8 cellular contexts compared by ENCODE assay signal in genomic region chr5:35803221-35803651, GRCh38. TPM values are rescaled to one million over a fixed set of nuclear protein-coding genes. Genes with fewer than 3 reads are reported as not detected.
DNase-seq lines count a peak whose midpoint lies in the region; ATAC-seq and TF ChIP-seq lines count a peak whose summit lies in the region.

No MANE protein-coding gene starts in this region.

- intact Hi-C loops in MCF 10A (cut with micrococcal nuclease) = no loop called here
- intact Hi-C loops in breast epithelium (cut with DNase I; ENCODE audit: low total_unique reads) = no loop called here

- CTCF ChIA-PET in MCF 10A (lab: Yijun Ruan, JAX) = interaction anchor here (0.8 kb wide), 1 partner anchor 716 kb away, joined by 3 read pairs; no protein-coding TSS in a partner anchor

- TF ChIP-seq POLR2A in breast epithelium (IDR thresholded peaks at IDR 0.05) = no peak

- no peaks in the 10 kb centered on the region for H3K9me3 ChIP-seq in breast epithelium
- no peaks in the 10 kb centered on the region for H3K9me3 ChIP-seq in fibroblast of lung (ENCODE audit: control insufficient read depth, insufficient read depth, low read depth, low read length)

- no peaks in the 10 kb centered on the region for H3K9me3 Mint-ChIP-seq in MCF 10A (ENCODE audit: unreplicated experiment)
- no peaks in the 10 kb centered on the region for H3K9me3 Mint-ChIP-seq in stimulated activated naive B cell treated with anti-CD40 and anti-IgM and Interleukin-4, amounts not matched to agents 10 μg/mL and 1 μg/mL and 100 μg/mL, for 72 hours

- H3K9ac ChIP-seq in fibroblast of lung (ENCODE audit: insufficient read depth, low read length) = no peak overlapping the region

- ATAC-seq in GM19023 (IDR thresholded peaks at IDR 0.05; ENCODE audit: unreplicated experiment) = no peak
- no peak for ATAC-seq in stimulated activated naive B cell treated with anti-CD40 and anti-IgM and Interleukin-4, amounts not matched to agents 10 μg/mL and 1 μg/mL and 100 μg/mL, for 72 hours (replicated peaks)
- no peak for ATAC-seq in HG03159 (IDR thresholded peaks at IDR 0.05; ENCODE audit: unreplicated experiment)

- H3K36me3 ChIP-seq in breast epithelium (no peaks in the 10 kb centered on the region), fibroblast of lung (ENCODE audit: control insufficient read depth, insufficient read depth, low read length) (no peaks in the 10 kb centered on the region)

- H3K4me1 ChIP-seq in breast epithelium = peaks cover 0 to 3% of the 10 kb centered on the region in 2 donors
- H3K4me1 ChIP-seq in fibroblast of lung (ENCODE audit: control insufficient read depth, extremely low read depth, insufficient read depth, low read length) = peaks cover 5% of the 10 kb centered on the region

- DNase-seq in MCF 10A (ENCODE audit: unreplicated experiment) (no peak), breast epithelium (ENCODE audit: low spot score in 2 of 2) (no peak), SK-MEL-5 (ENCODE audit: low read depth, low spot score) (peak; percentile 18), fibroblast of lung (ENCODE audit: low read depth in 2 of 2) (peak; percentile 66 to 69), occipital lobe (lab: John Stamatoyannopoulos, UW) (peak; percentile 79)
- DNase-seq in stimulated activated naive B cell treated with anti-CD40 and anti-IgM and Interleukin-4, amounts not matched to agents 10 μg/mL and 1 μg/mL and 100 μg/mL, for 72 hours = no peak

- H3K27me3 Mint-ChIP-seq in MCF 10A (ENCODE audit: insufficient read depth, unreplicated experiment) = no peaks in the 10 kb centered on the region
- no peaks in the 10 kb centered on the region for H3K27me3 Mint-ChIP-seq in stimulated activated naive B cell treated with anti-CD40 and anti-IgM and Interleukin-4, amounts not matched to agents 10 μg/mL and 1 μg/mL and 100 μg/mL, for 72 hours

- no peaks in the 10 kb centered on the region for H3K36me3 Mint-ChIP-seq in MCF 10A (ENCODE audit: insufficient read depth, unreplicated experiment)
- H3K36me3 Mint-ChIP-seq in stimulated activated naive B cell treated with anti-CD40 and anti-IgM and Interleukin-4, amounts not matched to agents 10 μg/mL and 1 μg/mL and 100 μg/mL, for 72 hours = no peaks in the 10 kb centered on the region

- H3K27ac Mint-ChIP-seq in MCF 10A (ENCODE audit: low read depth, unreplicated experiment) = peak overlapping the region; percentile 52
- H3K27ac Mint-ChIP-seq in stimulated activated naive B cell treated with anti-CD40 and anti-IgM and Interleukin-4, amounts not matched to agents 10 μg/mL and 1 μg/mL and 100 μg/mL, for 72 hours = no peak overlapping the region

- no peaks in the 10 kb centered on the region for H3K27me3 ChIP-seq in breast epithelium
- no peaks in the 10 kb centered on the region for H3K27me3 ChIP-seq in fibroblast of lung (ENCODE audit: control insufficient read depth, insufficient read depth, low read length)

- no TSS peak for BruUV-seq in MCF 10A (replicated peaks; lab: Mats Ljungman, UMichigan)

- H4K20me1 ChIP-seq in fibroblast of lung (ENCODE audit: control insufficient read depth, extremely low read depth, insufficient read depth, low read length) = no peaks in the 10 kb centered on the region

- POLR2A ChIA-PET in MCF 10A (lab: Yijun Ruan, JAX) = no interaction called here

- H3K27ac ChIP-seq in breast epithelium (no peak overlapping the region), fibroblast of lung (ENCODE audit: insufficient read depth, low read length) (no peak overlapping the region)

- H3K4me2 ChIP-seq in fibroblast of lung (ENCODE audit: extremely low read depth, insufficient read depth, low read length) = no peak overlapping the region

- peak overlapping the region; percentile 84 for H2AFZ ChIP-seq in fibroblast of lung (ENCODE audit: low read length)

- H3K4me3 Mint-ChIP-seq in MCF 10A (ENCODE audit: unreplicated experiment) = no peak overlapping the region
- H3K4me3 Mint-ChIP-seq in stimulated activated naive B cell treated with anti-CD40 and anti-IgM and Interleukin-4, amounts not matched to agents 10 μg/mL and 1 μg/mL and 100 μg/mL, for 72 hours = no peak overlapping the region

- H3K4me3 ChIP-seq in breast epithelium (no peak overlapping the region), fibroblast of lung (replicated peaks in 1 of 4; ENCODE audit: control extremely low read depth in 1 of 4, insufficient read depth in 1 of 4, low read depth in 3 of 4, low read length in 4 of 4) (no peak overlapping the region)

- in situ Hi-C loops in SK-MEL-5 (cut with HindIII; ENCODE audit: low pct_unique_long_range_greater_than_20kb, low sequenced_read_pairs) = no loop called here

- H3K4me1 Mint-ChIP-seq in MCF 10A (ENCODE audit: insufficient read depth, unreplicated experiment) = no peaks in the 10 kb centered on the region
- peaks cover 7 to 9% of the 10 kb centered on the region in 2 donors for H3K4me1 Mint-ChIP-seq in stimulated activated naive B cell treated with anti-CD40 and anti-IgM and Interleukin-4, amounts not matched to agents 10 μg/mL and 1 μg/mL and 100 μg/mL, for 72 hours

- TF ChIP-seq CTCF in MCF 10A (IDR thresholded peaks at IDR 0.05; ENCODE audit: unreplicated experiment) (no peak), breast epithelium (IDR thresholded peaks at IDR 0.05) (no peak), fibroblast of lung (conservative IDR thresholded peaks at IDR 0.05 in 1 of 2, IDR thresholded peaks at IDR 0.05 in 1 of 2; ENCODE audit: low read depth in 1 of 2, low read length in 2 of 2) (no peak)

- H3K79me2 ChIP-seq in fibroblast of lung (ENCODE audit: control insufficient read depth, insufficient read depth, low read length) = no peaks in the 10 kb centered on the region

RNA-seq across cellular contexts. Expression of gene IL7R, which starts 53.5 kb away (rescaled TPM):
- total RNA-seq in MCF 10A (2022) (0.26 and 0.44 TPM in 2 replicates), breast epithelium (10 to 100 TPM; 10.1 to 26.1 (median 16.7) TPM), fibroblast of lung (10.3 and 67.9 TPM in 2 replicates), occipital lobe (under 0.01 TPM)
- total RNA-seq in SK-MEL-5 (2014; rRNA removed; shearing (Covaris generic)) = 0.16 and 0.18 TPM in 2 replicates
- polyA plus RNA-seq in SK-MEL-5 (2015; cell fraction: cytosol; rRNA removed) = 0.27 TPM in 1 of 2 replicates, not detected in the other
- polyA plus RNA-seq in SK-MEL-5 (2015; cell fraction: nucleus; rRNA removed) = not detected in 2 replicates
- polyA plus RNA-seq in fibroblast of lung = 195 and 266 TPM in 2 replicates
- polyA plus RNA-seq in fibroblast of lung (2012) = 73.9 and 121 TPM in 2 replicates
- polyA minus RNA-seq in fibroblast of lung (ENCODE audit: low replicate concordance) = 139 and 186 TPM in 2 replicates

Comparison
In these comparisons a context has a peak if more than half of its experiments do, and no peak if none do; other contexts are left out.
1. DNase-seq: peak in SK-MEL-5 (single experiment), fibroblast of lung (2 of 2) and occipital lobe (single experiment); none in MCF 10A (single experiment), breast epithelium (0 of 2) and stimulated activated naive B cell treated with anti-CD40 and anti-IgM and Interleukin-4, amounts not matched to agents 10 μg/mL and 1 μg/mL and 100 μg/mL, for 72 hours (single experiment).